ENCODE assay signal across 8 cellular contexts in genomic region chr16:81444448-81445121, GRCh38. TPM values are rescaled to one million over a fixed set of nuclear protein-coding genes. Genes with fewer than 3 reads are reported as not detected.
DNase-seq lines count a peak whose midpoint lies in the region; ATAC-seq and TF ChIP-seq lines count a peak whose summit lies in the region.

Gene CMIP, plus strand, starts transcription at chr16:81444808.

- TF ChIP-seq CTCF in BJ (IDR thresholded peaks at IDR 0.05; ENCODE audit: insufficient read depth, low read depth, low read length) (no peak), OCI-LY3 (IDR thresholded peaks at IDR 0.05; ENCODE audit: low read depth, low read length) (no peak)

- H3K4me2 ChIP-seq in OCI-LY3 (ENCODE audit: low read length), result peak within 1 kb of the TSS; percentile 93

- CTCF ChIA-PET in BJ (lab: Yijun Ruan, JAX), result interaction anchor here (0.6 kb wide), 1 partner anchor 1881 kb away, joined by 5 read pairs; no protein-coding TSS in a partner anchor

- peaks cover 15% of the 10 kb centered on the region for H3K4me1 ChIP-seq in OCI-LY3 (ENCODE audit: low read length)

- H3K27me3 ChIP-seq in BJ (ENCODE audit: control insufficient read depth, insufficient read depth, low read length) (peaks cover 7% of the 10 kb centered on the region), OCI-LY3 (ENCODE audit: low read depth, low read length) (peaks cover 45% of the 10 kb centered on the region)

- H3K4me3 ChIP-seq in BJ (ENCODE audit: low read depth, low read length) (peak within 1 kb of the TSS; percentile 71), OCI-LY3 (ENCODE audit: low read length) (peak within 1 kb of the TSS; percentile 85)

- H2AFZ ChIP-seq in OCI-LY3 (ENCODE audit: low read depth, low read length), result no peak within 1 kb of the TSS

- H3K27ac ChIP-seq in OCI-LY3 (ENCODE audit: low read length), result peak within 1 kb of the TSS; percentile 56

- no peaks in the 10 kb centered on the region for H3K9me3 ChIP-seq in OCI-LY3 (ENCODE audit: insufficient read depth, low read length)

- ATAC-seq in GM19035 (IDR thresholded peaks at IDR 0.05; ENCODE audit: unreplicated experiment), result peak; percentile 77
- ATAC-seq in HG03280 (IDR thresholded peaks at IDR 0.05; ENCODE audit: unreplicated experiment), result peak; percentile 84

- peaks cover 35% of the 10 kb centered on the region for H4K20me1 ChIP-seq in OCI-LY3 (ENCODE audit: insufficient read depth, low read length)

- DNase-seq in BJ (ENCODE audit: low read depth) (no peak), activated T-cell treated with anti-CD3 and anti-CD28 coated beads for 24 hours (ENCODE audit: low read depth) (peak; percentile 68), epidermal melanocyte (ENCODE audit: insufficient read length, low spot score) (peak; percentile 88), middle frontal gyrus (ENCODE audit: extremely low spot score, low spot score) (peak; percentile 71)
- peak; percentile 68 to 81 for DNase-seq in stimulated activated CD8-positive, alpha-beta memory T cell treated with anti-CD3 and anti-CD28 coated beads, Interleukin-2, amount 100 ng/mL, for 48 hours (ENCODE audit: low read depth in 2 of 2)

- POLR2A ChIA-PET in BJ (lab: Charles Lee), result interaction anchor here (0.5 to 0.6 kb wide), 2 partner anchors 8 to 153 kb away, joined by 5 to 13 read pairs; no protein-coding TSS in a partner anchor

- H3K9ac ChIP-seq in OCI-LY3 (ENCODE audit: low read length), result peak within 1 kb of the TSS; percentile 87

- no peaks in the 10 kb centered on the region for H3K36me3 ChIP-seq in BJ (ENCODE audit: control insufficient read depth, insufficient read depth, low read length)
- H3K36me3 ChIP-seq in OCI-LY3 (replicated peaks; ENCODE audit: low read depth, low read length), result peaks cover 29% of the 10 kb centered on the region

- H3K79me2 ChIP-seq in OCI-LY3 (ENCODE audit: low read length), result peaks cover 46% of the 10 kb centered on the region

RNA-seq across cellular contexts. Expression of gene CMIP, which starts in this region (rescaled TPM):
- 3.4 and 4.9 TPM in 2 replicates for polyA plus RNA-seq in BJ (2011; rRNA removed)
- 14.0 and 22.5 TPM in 2 replicates for polyA minus RNA-seq in BJ (2011; rRNA and poly(A)+ RNA removed)
